Comparison of ENCODE assay signal across 11 cellular contexts in genomic region chr17:2852211-2852610, GRCh38. TPM values are rescaled to one million over a fixed set of nuclear protein-coding genes. Genes with fewer than 3 reads are reported as not detected.
DNase-seq lines count a peak whose midpoint lies in the region; TF ChIP-seq lines count a peak whose summit lies in the region.
"Had no signal": no experiment of that assay in that cellular context is flagged by ENCODE, and none has a peak within 500 bp of the region (broad histone marks: within the 10 kb centered on the region; RNA-seq: fewer than 3 reads in every experiment).

No MANE protein-coding gene starts in this region.

- no peak for DNase-seq in T-helper 2 cell treated with Interferon-gamma antibody and Interleukin-4, amounts not matched to agents 5 μg/mL and 100 μg/mL, for 36 hours (ENCODE audit: low spot score)
- DNase-seq in T-helper 2 cell, result no peak
- DNase-seq in HFFc6, result no peak
- no peak for DNase-seq in activated T-helper 2 cell treated with anti-CD3 and anti-CD28 coated beads, Interferon-gamma antibody, Interleukin-2, Interleukin-4, amounts not matched to agents 10 μg/mL and 5 μg/mL and 100 μg/mL, durations not matched to agents 14 hours and 24 hours and 36 hours (ENCODE audit: low spot score)
- no peak for DNase-seq in neural crest cell (ENCODE audit: low read depth, low spot score)
- DNase-seq in C1 segment of cervical spinal cord (lab: John Stamatoyannopoulos, UW), result no peak
- DNase-seq in stimulated activated CD4-positive, alpha-beta T cell treated with anti-CD3 and anti-CD28 coated beads, Interleukin-2, amount 100 ng/mL, for 24 hours, result no peak
- no peak for DNase-seq in A673 (ENCODE audit: low spot score)
- DNase-seq: NCI-H2227 treated with DMSO at 0.1 percent for 48 hours; SHP77; stimulated activated CD4-positive, alpha-beta T cell treated with anti-CD3 and anti-CD28 coated beads, Interleukin-12 subunit alpha, Interleukin-12 subunit beta, amount 100 ng/mL, for 4 hours had no signal

- H3K36me3 ChIP-seq in A673 (ENCODE audit: insufficient read depth, low read length, poor library complexity, severe bottlenecking), result no peaks in the 10 kb centered on the region

- BruUV-seq in A673 (replicated peaks; lab: Mats Ljungman, UMichigan), result no TSS peak

- no peak overlapping the region for H3K27ac Mint-ChIP-seq in T-helper 2 cell treated with Interferon-gamma antibody and Interleukin-4, amounts not matched to agents 5 μg/mL and 100 μg/mL, for 36 hours
- H3K27ac Mint-ChIP-seq in HFFc6 (peak overlapping the region; percentile 29), neural crest cell (ENCODE audit: unreplicated experiment) (no peak overlapping the region)
- H3K27ac Mint-ChIP-seq in activated T-helper 2 cell treated with anti-CD3 and anti-CD28 coated beads, Interferon-gamma antibody, Interleukin-2, Interleukin-4, amounts not matched to agents 10 μg/mL and 5 μg/mL and 100 μg/mL, durations not matched to agents 14 hours and 24 hours and 36 hours, result no peak overlapping the region

- CTCF ChIA-PET in A673 (lab: Charles Lee), result no interaction called here

- peak overlapping the region; percentile 46 for H3K4me3 Mint-ChIP-seq in T-helper 2 cell treated with Interferon-gamma antibody and Interleukin-4, amounts not matched to agents 5 μg/mL and 100 μg/mL, for 36 hours
- H3K4me3 Mint-ChIP-seq in HFFc6 (peak overlapping the region; percentile 59), neural crest cell (peak overlapping the region; percentile 49)
- peak overlapping the region; percentile 49 for H3K4me3 Mint-ChIP-seq in activated T-helper 2 cell treated with anti-CD3 and anti-CD28 coated beads, Interferon-gamma antibody, Interleukin-2, Interleukin-4, amounts not matched to agents 10 μg/mL and 5 μg/mL and 100 μg/mL, durations not matched to agents 14 hours and 24 hours and 36 hours (ENCODE audit: low read depth)

- H3K4me1 Mint-ChIP-seq in T-helper 2 cell treated with Interferon-gamma antibody and Interleukin-4, amounts not matched to agents 5 μg/mL and 100 μg/mL, for 36 hours (ENCODE audit: low read depth), result peaks cover 28% of the 10 kb centered on the region
- H3K4me1 Mint-ChIP-seq in HFFc6 (ENCODE audit: low read depth), result peaks cover 22% of the 10 kb centered on the region
- H3K4me1 Mint-ChIP-seq in activated T-helper 2 cell treated with anti-CD3 and anti-CD28 coated beads, Interferon-gamma antibody, Interleukin-2, Interleukin-4, amounts not matched to agents 10 μg/mL and 5 μg/mL and 100 μg/mL, durations not matched to agents 14 hours and 24 hours and 36 hours (ENCODE audit: low read depth), result peaks cover 18% of the 10 kb centered on the region
- peaks cover 20% of the 10 kb centered on the region for H3K4me1 Mint-ChIP-seq in neural crest cell

- H3K36me3 Mint-ChIP-seq in T-helper 2 cell treated with Interferon-gamma antibody and Interleukin-4, amounts not matched to agents 5 μg/mL and 100 μg/mL, for 36 hours (ENCODE audit: low read depth), result peaks cover 7% of the 10 kb centered on the region
- H3K36me3 Mint-ChIP-seq in HFFc6 (ENCODE audit: low read depth) (no peaks in the 10 kb centered on the region), neural crest cell (ENCODE audit: low read depth) (no peaks in the 10 kb centered on the region)
- no peaks in the 10 kb centered on the region for H3K36me3 Mint-ChIP-seq in activated T-helper 2 cell treated with anti-CD3 and anti-CD28 coated beads, Interferon-gamma antibody, Interleukin-2, Interleukin-4, amounts not matched to agents 10 μg/mL and 5 μg/mL and 100 μg/mL, durations not matched to agents 14 hours and 24 hours and 36 hours (ENCODE audit: low read depth)

- peaks cover 62% of the 10 kb centered on the region for H3K27me3 ChIP-seq in A673 (replicated peaks; ENCODE audit: insufficient read depth, low read depth, low read length, poor library complexity)

- intact Hi-C loops in activated T-helper 2 cell treated with anti-CD3 and anti-CD28 coated beads, Interferon-gamma antibody, Interleukin-2, Interleukin-4, amounts not matched to agents 10 μg/mL and 5 μg/mL and 100 μg/mL, durations not matched to agents 14 hours and 24 hours and 36 hours (cut with micrococcal nuclease), result no loop called here
- intact Hi-C loops in A673 (cut with micrococcal nuclease; ENCODE audit: unreplicated experiment), result no loop called here

- H3K4me1 ChIP-seq in A673 (ENCODE audit: insufficient read depth, low read length, poor library complexity, severe bottlenecking), result peaks cover 4% of the 10 kb centered on the region

- no peak overlapping the region for H3K27ac ChIP-seq in A673 (ENCODE audit: low read depth, low read length, poor library complexity, severe bottlenecking)

- no peaks in the 10 kb centered on the region for H3K9me3 ChIP-seq in A673 (ENCODE audit: low read depth, low read length, poor library complexity, severe bottlenecking)

- TF ChIP-seq CTCF in HFFc6 (IDR thresholded peaks at IDR 0.05) (no peak), neural crest cell (conservative IDR thresholded peaks at IDR 0.05) (no peak), A673 (conservative IDR thresholded peaks at IDR 0.05; ENCODE audit: low read depth, low read length) (no peak)

- POLR2A ChIA-PET in A673 (lab: Charles Lee; ENCODE audit: low non-redundant PET), result no interaction called here

- H3K4me3 ChIP-seq in A673 (ENCODE audit: low read depth, low read length, poor library complexity, severe bottlenecking), result no peak overlapping the region

- H3K27me3 Mint-ChIP-seq in T-helper 2 cell treated with Interferon-gamma antibody and Interleukin-4, amounts not matched to agents 5 μg/mL and 100 μg/mL, for 36 hours (ENCODE audit: low read depth), result peaks cover 52% of the 10 kb centered on the region
- peaks cover 9% of the 10 kb centered on the region; the same call in 1 of the 2 replicates for H3K27me3 Mint-ChIP-seq in HFFc6 (ENCODE audit: insufficient read depth)
- H3K27me3 Mint-ChIP-seq in activated T-helper 2 cell treated with anti-CD3 and anti-CD28 coated beads, Interferon-gamma antibody, Interleukin-2, Interleukin-4, amounts not matched to agents 10 μg/mL and 5 μg/mL and 100 μg/mL, durations not matched to agents 14 hours and 24 hours and 36 hours (ENCODE audit: low read depth), result peaks cover 45% of the 10 kb centered on the region
- H3K27me3 Mint-ChIP-seq in neural crest cell (ENCODE audit: low read depth), result peaks cover 72% of the 10 kb centered on the region

- no peaks in the 10 kb centered on the region for H3K9me3 Mint-ChIP-seq in T-helper 2 cell treated with Interferon-gamma antibody and Interleukin-4, amounts not matched to agents 5 μg/mL and 100 μg/mL, for 36 hours
- H3K9me3 Mint-ChIP-seq in HFFc6, result no peaks in the 10 kb centered on the region
- no peaks in the 10 kb centered on the region for H3K9me3 Mint-ChIP-seq in activated T-helper 2 cell treated with anti-CD3 and anti-CD28 coated beads, Interferon-gamma antibody, Interleukin-2, Interleukin-4, amounts not matched to agents 10 μg/mL and 5 μg/mL and 100 μg/mL, durations not matched to agents 14 hours and 24 hours and 36 hours
- no peaks in the 10 kb centered on the region for H3K9me3 Mint-ChIP-seq in neural crest cell

RNA-seq across cellular contexts. Expression of gene RAP1GAP2, which starts 56.0 kb away (rescaled TPM):
- total RNA-seq in HFFc6 (2021; fragmentation: NEBNext Ultra II Directional; extraction: Animal tissue kit (Norgen Biotek cat#: 25700)), result 10 to 100 TPM in 5 of 6 experiments, 1 to 10 TPM in 1; 7.9 to 27.4 (median 23.9) TPM
- total RNA-seq in activated T-helper 2 cell treated with anti-CD3 and anti-CD28 coated beads, Interferon-gamma antibody, Interleukin-2, Interleukin-4, amounts not matched to agents 10 μg/mL and 5 μg/mL and 100 μg/mL, durations not matched to agents 14 hours and 24 hours and 36 hours, result 0.46 and 1.1 TPM in 2 replicates
- total RNA-seq in neural crest cell, result 0.84 and 1.0 TPM in 2 replicates
- 0.04 and 0.06 TPM in 2 replicates for total RNA-seq in A673 (2021)
